ENCODE assay signal across 1 cellular context in genomic region chr9:111481885-111482636, GRCh38.
TF ChIP-seq lines count a peak whose summit lies in the region.

No MANE protein-coding gene starts in this region.

TF ChIP-seq in H1, 55 proteins besides CTCF, POLR2A, EP300 and RAD21 (continued from another document):
- TF ChIP-seq, protein P1, sequence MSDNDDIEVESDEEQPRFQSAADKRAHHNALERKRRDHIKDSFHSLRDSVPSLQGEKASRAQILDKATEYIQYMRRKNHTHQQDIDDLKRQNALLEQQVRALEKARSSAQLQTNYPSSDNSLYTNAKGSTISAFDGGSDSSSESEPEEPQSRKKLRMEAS (IDR thresholded peaks at IDR 0.05): peak; percentile 26; the same call in 1 of the 2 replicates
- no peak for TF ChIP-seq TEAD4 (IDR thresholded peaks at IDR 0.05; ENCODE audit: low read depth, low read length)
